Comparison of ENCODE assay signal across 8 cellular contexts in the genomic region with DNA sequence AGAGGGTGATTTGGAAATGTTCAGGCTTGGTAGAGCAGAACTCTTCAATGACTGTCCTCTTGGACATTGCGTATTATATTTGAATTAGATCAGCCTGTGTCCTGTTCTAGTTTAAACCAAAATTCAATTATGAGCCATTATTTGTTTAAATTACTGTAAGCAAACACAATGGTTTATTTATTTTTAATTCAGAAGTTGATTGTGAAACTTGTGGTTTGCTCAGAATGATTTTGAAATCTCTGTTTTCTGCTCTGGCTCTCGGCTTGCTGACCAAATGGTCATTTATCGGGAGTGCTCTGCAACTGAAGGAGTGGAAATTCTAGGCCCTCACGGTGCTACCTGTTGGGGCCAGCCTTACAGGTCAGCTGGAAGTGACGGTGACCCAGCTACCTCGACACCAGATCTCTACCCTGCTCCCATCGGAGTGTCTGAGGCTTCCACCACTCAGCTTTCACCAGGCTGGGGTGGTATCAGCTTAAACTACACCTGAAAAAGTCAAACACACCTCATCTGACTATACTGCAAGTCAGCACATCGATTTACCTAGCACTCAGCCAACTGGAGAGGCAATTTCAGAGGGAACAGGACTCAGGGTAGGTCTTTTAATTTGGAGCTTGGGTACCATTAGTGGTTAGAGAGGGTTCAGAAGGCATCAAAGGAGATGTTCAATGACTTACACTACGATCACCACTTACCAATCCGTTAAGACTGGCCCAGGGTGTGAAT. TPM values are rescaled to one million over a fixed set of nuclear protein-coding genes. Genes with fewer than 3 reads are reported as not detected.
A peak's percentile ranks its signal among the peaks of the same experiment; 100 is the strongest.
DNase-seq lines count a peak whose midpoint lies in the region; ATAC-seq and TF ChIP-seq lines count a peak whose summit lies in the region.

No MANE protein-coding gene starts in this region.

- peak overlapping the region; percentile 91 to 98 (median 94) for H3K4me3 Mint-ChIP-seq in CD4-positive, CD25-positive, alpha-beta regulatory T cell

- peak overlapping the region; percentile 96 for H3K4me3 ChIP-seq in CD4-positive, CD25-positive, alpha-beta regulatory T cell (ENCODE audit: low read depth, low read length)
- peak overlapping the region; percentile 78 for H3K4me3 ChIP-seq in WI38 (ENCODE audit: low read depth, low read length)
- peak overlapping the region; percentile 73 for H3K4me3 ChIP-seq in fibroblast of the aortic adventitia (ENCODE audit: low read depth, low read length)
- peak overlapping the region; percentile 87 for H3K4me3 ChIP-seq in rectal smooth muscle tissue (ENCODE audit: low read length)

- peak in 1 of 2 donors; percentile 3 for ATAC-seq in CD4-positive, CD25-positive, alpha-beta regulatory T cell (ENCODE audit: low read depth in 2 of 2)
- peak; percentile 0 for ATAC-seq in HG02759 (IDR thresholded peaks at IDR 0.05; ENCODE audit: unreplicated experiment)

- peak overlapping the region; percentile 0 for H3K9ac ChIP-seq in rectal smooth muscle tissue (ENCODE audit: low read length)

- peaks cover 21 to 32% (median 25%) of the 10 kb centered on the region in 4 donors for H3K4me1 Mint-ChIP-seq in CD4-positive, CD25-positive, alpha-beta regulatory T cell

- TF ChIP-seq CTCF in WI38 (IDR thresholded peaks at IDR 0.05; ENCODE audit: low read depth, low read length) (no peak), fibroblast of the aortic adventitia (IDR thresholded peaks at IDR 0.05; ENCODE audit: insufficient read depth, low read length) (no peak)

- no peaks in the 10 kb centered on the region for H3K27me3 ChIP-seq in CD4-positive, CD25-positive, alpha-beta regulatory T cell (ENCODE audit: control insufficient read depth, insufficient read depth, low read length)
- no peaks in the 10 kb centered on the region for H3K27me3 ChIP-seq in rectal smooth muscle tissue (ENCODE audit: control insufficient read depth, insufficient read depth, low read length)

- peaks cover 9% of the 10 kb centered on the region for H3K4me1 ChIP-seq in CD4-positive, CD25-positive, alpha-beta regulatory T cell (ENCODE audit: control insufficient read depth, insufficient read depth, low read length, poor library complexity, severe bottlenecking)
- no peaks in the 10 kb centered on the region for H3K4me1 ChIP-seq in rectal smooth muscle tissue (ENCODE audit: control insufficient read depth, insufficient read depth, low read length)

- H3K27me3 Mint-ChIP-seq in CD4-positive, CD25-positive, alpha-beta regulatory T cell = peaks cover 19% of the 10 kb centered on the region

- H3K9me3 Mint-ChIP-seq in CD4-positive, CD25-positive, alpha-beta regulatory T cell = peaks cover 0 to 6% (median 0%) of the 10 kb centered on the region in 7 donors

- peak overlapping the region; percentile 89 for H3K27ac ChIP-seq in CD4-positive, CD25-positive, alpha-beta regulatory T cell (ENCODE audit: insufficient read depth, low read length, poor library complexity, severe bottlenecking)
- H3K27ac ChIP-seq in rectal smooth muscle tissue (ENCODE audit: low read depth, low read length) = peak overlapping the region; percentile 82

- H3K27ac Mint-ChIP-seq in CD4-positive, CD25-positive, alpha-beta regulatory T cell = peak overlapping the region; percentile 97 to 99 (median 98)

- H3K36me3 Mint-ChIP-seq in CD4-positive, CD25-positive, alpha-beta regulatory T cell = peaks cover 5% of the 10 kb centered on the region

- H3K9me3 ChIP-seq in CD4-positive, CD25-positive, alpha-beta regulatory T cell (ENCODE audit: control insufficient read depth in 2 of 2, low read length in 2 of 2) = no peaks in the 10 kb centered on the region

- peak in 1 of 3 donors; percentile 3 for DNase-seq in CD4-positive, CD25-positive, alpha-beta regulatory T cell
- peak; percentile 29 for DNase-seq in fibroblast of the aortic adventitia (ENCODE audit: low read depth)
- DNase-seq in cerebellar nuclear complex (lab: John Stamatoyannopoulos, UW) = no peak
- no peak for DNase-seq in kidney glomerular epithelial cell (lab: John Stamatoyannopoulos, UW)
- no peak for DNase-seq in SKM-1 treated with dmso at 0.1 percent for 144 hours (lab: John Stamatoyannopoulos, UW; ENCODE audit: unreplicated experiment)

- H3K36me3 ChIP-seq in CD4-positive, CD25-positive, alpha-beta regulatory T cell (ENCODE audit: control insufficient read depth, insufficient read depth, low read length) = no peaks in the 10 kb centered on the region
- H3K36me3 ChIP-seq in rectal smooth muscle tissue (ENCODE audit: control insufficient read depth, insufficient read depth, low read length) = no peaks in the 10 kb centered on the region

RNA-seq across cellular contexts. Expression of gene GPD2, which starts 36.8 kb away (rescaled TPM):
- 11.3 TPM for total RNA-seq in CD4-positive, CD25-positive, alpha-beta regulatory T cell
- polyA plus RNA-seq in CD4-positive, CD25-positive, alpha-beta regulatory T cell = 1 to 10 TPM; 6.0 to 9.8 (median 7.7) TPM
- total RNA-seq in fibroblast of the aortic adventitia (ENCODE audit: low replicate concordance) = 59.3 and 89.7 TPM in 2 replicates
